In genomic region chr9:131530930-131531832, GRCh38 we compare ENCODE assay signal across 8 cellular contexts. TPM values are rescaled to one million over a fixed set of nuclear protein-coding genes. Genes with fewer than 3 reads are reported as not detected.
DNase-seq lines count a peak whose midpoint lies in the region; ATAC-seq, FAIRE-seq and TF ChIP-seq lines count a peak whose summit lies in the region.

UCK1 (minus strand) TSS chr9:131531263; CDS start chr9:131531174, 89 bp downstream.

- H3K27me3 Mint-ChIP-seq in T-helper 2 cell treated with Interferon-gamma antibody and Interleukin-4, amounts not matched to agents 5 μg/mL and 100 μg/mL, for 36 hours (ENCODE audit: low read depth): no peaks in the 10 kb centered on the region

- peaks cover 31 to 37% of the 10 kb centered on the region in 2 donors for H3K36me3 ChIP-seq in ascending aorta

- H3K4me1 ChIP-seq in ascending aorta (peaks cover 11 to 14% of the 10 kb centered on the region in 2 donors), right cardiac atrium (ENCODE audit: control insufficient read depth, insufficient read depth, low read length) (peaks cover 3% of the 10 kb centered on the region)

- H3K27me3 ChIP-seq in ascending aorta: no peaks in the 10 kb centered on the region
- H3K27me3 ChIP-seq in right cardiac atrium (ENCODE audit: control insufficient read depth, insufficient read depth): no peaks in the 10 kb centered on the region

- peak within 1 kb of the TSS; percentile 79 to 81 for H3K27ac ChIP-seq in ascending aorta
- H3K27ac ChIP-seq in right cardiac atrium (ENCODE audit: low read length): peak within 1 kb of the TSS; percentile 46

- H3K9me3 Mint-ChIP-seq in T-helper 2 cell treated with Interferon-gamma antibody and Interleukin-4, amounts not matched to agents 5 μg/mL and 100 μg/mL, for 36 hours: no peaks in the 10 kb centered on the region

- peak; percentile 99 for DNase-seq in GM13977 (ENCODE audit: low spot score)
- peak; percentile 83 for DNase-seq in NCI-H146 (lab: John Stamatoyannopoulos, UW)
- DNase-seq in T-helper 2 cell treated with Interferon-gamma antibody and Interleukin-4, amounts not matched to agents 5 μg/mL and 100 μg/mL, for 36 hours (ENCODE audit: low spot score): peak; percentile 73
- DNase-seq in ascending aorta (ENCODE audit: low spot score in 2 of 2): peak in 1 of 2 donors; percentile 80
- peak; percentile 84 to 94 (median 93) for DNase-seq in right cardiac atrium
- DNase-seq in putamen (ENCODE audit: low spot score): peak; percentile 84
- peak; percentile 97 for DNase-seq in urothelium cell line (ENCODE audit: low spot score)

- peak within 1 kb of the TSS; percentile 67 for H3K27ac Mint-ChIP-seq in T-helper 2 cell treated with Interferon-gamma antibody and Interleukin-4, amounts not matched to agents 5 μg/mL and 100 μg/mL, for 36 hours

- no peak for FAIRE-seq in urothelium cell line (lab: Jason Lieb, UNC)

- intact Hi-C loops in ascending aorta (cut with DNase I) (loop anchor here (2.0 to 5.0 kb wide), 2 partner anchors 158 to 211 kb away; partner anchors contain the start of gene RAPGEF1), right cardiac atrium (cut with DNase I) (no loop called here)

- 7% methylated on average over 101 of the region's 101 CpGs for WGBS in right cardiac atrium

- H3K4me3 Mint-ChIP-seq in T-helper 2 cell treated with Interferon-gamma antibody and Interleukin-4, amounts not matched to agents 5 μg/mL and 100 μg/mL, for 36 hours: peak within 1 kb of the TSS; percentile 81

- peak; percentile 85 for ATAC-seq in HG02798 (IDR thresholded peaks at IDR 0.05; ENCODE audit: poor library complexity, unreplicated experiment)
- peak; percentile 96 to 98 for ATAC-seq in right cardiac atrium

- TF ChIP-seq CTCF in GM13977 (IDR thresholded peaks at IDR 0.05; ENCODE audit: extremely low read depth, insufficient read depth, missing control alignments) (no peak), ascending aorta (IDR thresholded peaks at IDR 0.05) (no peak)

- H3K4me3 ChIP-seq in ascending aorta: peak within 1 kb of the TSS; percentile 93 to 99
- H3K4me3 ChIP-seq in right cardiac atrium (ENCODE audit: low read length): peak within 1 kb of the TSS; percentile 96

- peaks cover 22% of the 10 kb centered on the region for H3K4me1 Mint-ChIP-seq in T-helper 2 cell treated with Interferon-gamma antibody and Interleukin-4, amounts not matched to agents 5 μg/mL and 100 μg/mL, for 36 hours (ENCODE audit: low read depth)

- H3K9me3 ChIP-seq in ascending aorta (no peaks in the 10 kb centered on the region), right cardiac atrium (ENCODE audit: control insufficient read depth, low read length) (no peaks in the 10 kb centered on the region)

- H3K36me3 Mint-ChIP-seq in T-helper 2 cell treated with Interferon-gamma antibody and Interleukin-4, amounts not matched to agents 5 μg/mL and 100 μg/mL, for 36 hours (ENCODE audit: low read depth): peaks cover 21% of the 10 kb centered on the region

- in situ Hi-C loops in GM13977 (cut with MboI; ENCODE audit: low pct_unique_long_range_greater_than_20kb, low sequenced_read_pairs, unreplicated experiment): no loop called here

RNA-seq across cellular contexts. Expression of gene UCK1, which starts in this region (rescaled TPM):
- 39.8 TPM for total RNA-seq in ascending aorta
- total RNA-seq in right cardiac atrium: 10 to 100 TPM; 26.1 to 32.0 (median 27.9) TPM
- polyA plus RNA-seq in right cardiac atrium: 31.5 TPM
